ENCODE assay signal across 17 cellular contexts in the genomic region with DNA sequence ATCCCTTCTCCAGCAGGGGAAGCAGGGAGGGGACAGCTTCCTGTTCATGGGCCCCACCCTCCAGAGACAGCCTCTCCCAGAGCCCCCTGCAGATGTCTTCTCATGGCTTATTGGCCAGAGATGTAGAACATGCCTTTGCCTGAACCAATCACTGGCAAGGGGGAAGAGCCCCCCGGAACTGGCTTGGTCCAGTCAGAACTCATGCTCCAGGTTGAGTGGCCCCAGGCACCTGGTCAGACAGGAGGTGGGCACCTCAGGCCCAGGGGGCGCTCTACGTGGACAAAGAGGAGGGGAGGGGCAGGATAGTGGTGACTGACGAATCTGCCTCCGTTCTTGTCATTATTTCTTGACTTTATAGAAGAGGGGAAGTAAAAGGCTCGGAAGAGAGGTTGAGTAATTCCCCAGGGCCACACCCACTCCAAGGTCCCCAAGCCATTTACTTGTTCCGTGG. TPM values are rescaled to one million over a fixed set of nuclear protein-coding genes. Genes with fewer than 3 reads are reported as not detected.
A peak's percentile ranks its signal among the peaks of the same experiment; 100 is the strongest.
DNase-seq lines count a peak whose midpoint lies in the region; ATAC-seq and TF ChIP-seq lines count a peak whose summit lies in the region.
"Had no signal": no experiment of that assay in that cellular context is flagged by ENCODE, and none has a peak within 500 bp of the region (broad histone marks: within the 10 kb centered on the region; RNA-seq: fewer than 3 reads in every experiment).

No MANE protein-coding gene starts in this region.

- H3K4me3 ChIP-seq in DOHH2 (ENCODE audit: low read length) (peak overlapping the region; percentile 33; the same call in 1 of the 2 replicates), mucosa of descending colon (no peak overlapping the region)

- no peaks in the 10 kb centered on the region; the same call in 1 of the 2 replicates for H3K27me3 Mint-ChIP-seq in WTC11 (ENCODE audit: low read depth)
- H3K27me3 Mint-ChIP-seq in activated CD4-positive, alpha-beta T cell treated with anti-CD3 and anti-CD28 coated beads, Interleukin-2, amount 10 ng/mL, durations not matched to agents 24 days and 14 days, result peaks cover 2% of the 10 kb centered on the region

- ATAC-seq in WTC11 (peak; percentile 63), mucosa of descending colon (peak; percentile 69), HG02642 (IDR thresholded peaks at IDR 0.05; ENCODE audit: poor library complexity, unreplicated experiment) (no peak)

- H3K9me2 ChIP-seq in DOHH2 (replicated peaks; ENCODE audit: control insufficient read depth, low read length), result no peaks in the 10 kb centered on the region

- H4K20me1 ChIP-seq in DOHH2 (ENCODE audit: control insufficient read depth, insufficient read depth, low read depth, low read length), result no peaks in the 10 kb centered on the region

- H3K79me2 ChIP-seq in DOHH2 (ENCODE audit: control insufficient read depth, low read length), result no peaks in the 10 kb centered on the region

- no peaks in the 10 kb centered on the region for H3K4me1 ChIP-seq in DOHH2 (ENCODE audit: control insufficient read depth, low read length)
- no peaks in the 10 kb centered on the region for H3K4me1 ChIP-seq in mucosa of descending colon (ENCODE audit: low read depth)
- H3K4me1 ChIP-seq: parathyroid adenoma had no signal

- no peaks in the 10 kb centered on the region for H3K36me3 ChIP-seq in DOHH2 (ENCODE audit: control insufficient read depth, low read length)
- H3K36me3 ChIP-seq in mucosa of descending colon (ENCODE audit: low read depth), result no peaks in the 10 kb centered on the region

- H3K27ac ChIP-seq in DOHH2 (ENCODE audit: low read depth, low read length), result no peak overlapping the region
- H3K27ac ChIP-seq: parathyroid adenoma had no signal

- DNase-seq in NAMALWA (ENCODE audit: low spot score), result peak; percentile 37
- DNase-seq in WTC11 (ENCODE audit: low spot score), result no peak
- DNase-seq in mucosa of descending colon, result peak in 1 of 3 donors; percentile 19
- DNase-seq in activated CD4-positive, alpha-beta T cell treated with anti-CD3 and anti-CD28 coated beads, Interleukin-2, amount 10 ng/mL, durations not matched to agents 24 days and 14 days, result no peak
- DNase-seq in RPMI8226, result no peak
- no peak for DNase-seq in NCI-H1105 treated with DMSO at 0.1 percent for 48 hours (lab: John Stamatoyannopoulos, UW)
- DNase-seq: activated CD4-positive, alpha-beta T cell treated with anti-CD3 and anti-CD28 coated beads, Interleukin-2, amount 50 U/mL, for 1 hour; activated T-cell treated with anti-CD3 and anti-CD28 coated beads, Interleukin-2, amount 50 U/mL, for 48 hours; DMS53; GOT3; mesenchymal stem cell; NCI-H2171 treated with DMSO at 0.1 percent for 48 hours had no signal

- H3K36me3 Mint-ChIP-seq in WTC11, result no peaks in the 10 kb centered on the region
- no peaks in the 10 kb centered on the region for H3K36me3 Mint-ChIP-seq in activated CD4-positive, alpha-beta T cell treated with anti-CD3 and anti-CD28 coated beads, Interleukin-2, amount 10 ng/mL, durations not matched to agents 24 days and 14 days (ENCODE audit: low read depth)
- H3K36me3 Mint-ChIP-seq: type B pancreatic cell had no signal

- H3K9me3 ChIP-seq in DOHH2 (ENCODE audit: control insufficient read depth, insufficient read depth, low read length) (no peaks in the 10 kb centered on the region), mucosa of descending colon (no peaks in the 10 kb centered on the region)

- no peak overlapping the region for H3K4me3 Mint-ChIP-seq in WTC11
- H3K4me3 Mint-ChIP-seq in activated CD4-positive, alpha-beta T cell treated with anti-CD3 and anti-CD28 coated beads, Interleukin-2, amount 10 ng/mL, durations not matched to agents 24 days and 14 days, result no peak overlapping the region
- H3K4me3 Mint-ChIP-seq: type B pancreatic cell had no signal

- POLR2A ChIA-PET in WTC11 (lab: Charles Lee), result interaction anchor here (0.5 kb wide), 1 partner anchor 1201 kb away, joined by 5 read pairs; no protein-coding TSS in a partner anchor

- CTCF ChIA-PET in WTC11 (lab: Charles Lee), result interaction anchor here (0.5 to 6.5 kb wide), 11 partner anchors 8 to 384 kb away, joined by 3 to 34 read pairs (median 4); a partner anchor contains a TSS

- peaks cover 23% of the 10 kb centered on the region for H3K4me1 Mint-ChIP-seq in WTC11
- H3K4me1 Mint-ChIP-seq in activated CD4-positive, alpha-beta T cell treated with anti-CD3 and anti-CD28 coated beads, Interleukin-2, amount 10 ng/mL, durations not matched to agents 24 days and 14 days, result no peaks in the 10 kb centered on the region

- H3K4me2 ChIP-seq in DOHH2 (ENCODE audit: low read length), result peak overlapping the region; percentile 36

- no peak overlapping the region for H3K27ac Mint-ChIP-seq in WTC11
- H3K27ac Mint-ChIP-seq in activated CD4-positive, alpha-beta T cell treated with anti-CD3 and anti-CD28 coated beads, Interleukin-2, amount 10 ng/mL, durations not matched to agents 24 days and 14 days, result no peak overlapping the region
- H3K27ac Mint-ChIP-seq: type B pancreatic cell had no signal

- no peaks in the 10 kb centered on the region for H3K27me3 ChIP-seq in DOHH2 (ENCODE audit: control insufficient read depth, low read length)

- H3F3A ChIP-seq in DOHH2 (ENCODE audit: control insufficient read depth, insufficient read depth), result no peaks in the 10 kb centered on the region

- peak; percentile 29 for TF ChIP-seq CTCF in DOHH2 (IDR thresholded peaks at IDR 0.05; ENCODE audit: low read depth, low read length, poor library complexity, severe bottlenecking)
- no peak for TF ChIP-seq CTCF in WTC11 (IDR thresholded peaks at IDR 0.05)
- no peak for TF ChIP-seq CTCF in mucosa of descending colon (IDR thresholded peaks at IDR 0.05)

- H3K9me3 Mint-ChIP-seq in WTC11, result no peaks in the 10 kb centered on the region
- no peaks in the 10 kb centered on the region for H3K9me3 Mint-ChIP-seq in activated CD4-positive, alpha-beta T cell treated with anti-CD3 and anti-CD28 coated beads, Interleukin-2, amount 10 ng/mL, durations not matched to agents 24 days and 14 days
- H3K9me3 Mint-ChIP-seq: type B pancreatic cell had no signal

- intact Hi-C loops in mucosa of descending colon (cut with DNase I, micrococcal nuclease), result no loop called here
- intact Hi-C loops in activated CD4-positive, alpha-beta T cell treated with anti-CD3 and anti-CD28 coated beads, Interleukin-2, amount 10 ng/mL, durations not matched to agents 24 days and 14 days (cut with micrococcal nuclease), result no loop called here

TF ChIP-seq in WTC11, 78 proteins besides CTCF, POLR2A, EP300 and RAD21:
- TF ChIP-seq IRF2 (CRISPR knock-in tag; IDR thresholded peaks at IDR 0.05; ENCODE audit: borderline replicate concordance, low read depth) (no peak), NFYB (CRISPR knock-in tag; conservative IDR thresholded peaks at IDR 0.05; ENCODE audit: low read depth) (peak; percentile 83)

RNA-seq across cellular contexts. Expression of a gene that starts 23.6 kb away (rescaled TPM):
- total RNA-seq in WTC11 (2021), result 47.3 to 54.9 TPM (median 50.9 TPM) in 3 replicates
- total RNA-seq in mucosa of descending colon, result 10 to 100 TPM; 24.5 to 49.9 (median 40.7) TPM
- 24.3 and 26.4 TPM in 2 replicates for total RNA-seq in activated CD4-positive, alpha-beta T cell treated with anti-CD3 and anti-CD28 coated beads, Interleukin-2, amount 10 ng/mL, durations not matched to agents 24 days and 14 days
- total RNA-seq: dermis microvascular lymphatic vessel endothelial cell had no signal
